ENCODE assay signal across 2 cellular contexts in the genomic region with DNA sequence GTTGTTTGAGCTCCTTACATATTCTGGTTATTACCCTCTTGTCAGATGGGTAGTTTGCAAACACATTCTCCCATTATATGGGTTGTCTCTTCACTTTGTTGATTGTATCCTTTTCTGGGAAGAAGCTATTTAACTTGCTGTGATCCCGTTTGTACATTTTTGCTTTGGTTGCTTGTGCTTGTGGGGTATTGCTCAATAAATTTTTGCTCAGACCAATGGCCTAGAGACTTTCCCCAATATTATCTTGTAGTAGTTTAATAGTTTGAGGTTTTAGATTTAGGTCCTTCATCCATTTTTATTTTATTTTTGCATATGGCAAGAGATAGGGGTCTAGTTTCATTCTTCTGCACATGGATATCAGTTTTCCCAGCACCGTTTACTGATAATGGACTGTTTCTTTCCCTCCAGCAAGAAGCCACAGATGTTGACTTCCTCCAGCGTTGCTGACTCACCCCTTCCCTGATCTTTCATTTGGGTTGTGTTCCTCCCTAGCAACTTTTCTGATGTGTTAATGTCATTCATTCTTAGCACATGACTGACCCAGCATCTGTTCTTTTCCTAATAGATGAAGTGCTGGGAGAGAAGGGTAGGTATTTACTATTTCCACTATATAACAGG.
TF ChIP-seq lines count a peak whose summit lies in the region.

No MANE protein-coding gene starts in this region.

TF ChIP-seq in GM23338, 12 proteins besides CTCF, POLR2A, EP300 and RAD21 (continued from another document):
- no peak for TF ChIP-seq STAT1 (IDR thresholded peaks at IDR 0.05; ENCODE audit: unreplicated experiment)
- TF ChIP-seq ETS1 (IDR thresholded peaks at IDR 0.05), result no peak
- TF ChIP-seq NANOG (IDR thresholded peaks at IDR 0.05; ENCODE audit: borderline replicate concordance), result no peak
- TF ChIP-seq CREB1 (CRISPR knock-in tag; IDR thresholded peaks at IDR 0.05; ENCODE audit: low read depth), result no peak
- no peak for TF ChIP-seq EZH2phosphoT487 (IDR thresholded peaks at IDR 0.05; ENCODE audit: unreplicated experiment)

TF ChIP-seq in SK-N-SH treated with all-trans-retinoic acid at 6 μM for 48 hours, 23 proteins besides CTCF, POLR2A, EP300 and RAD21 (continued from another document):
- TF ChIP-seq CREB5 (CRISPR knock-in tag; IDR thresholded peaks at IDR 0.05; ENCODE audit: low read depth) (no peak), ZFP3 (CRISPR knock-in tag; IDR thresholded peaks at IDR 0.05) (no peak), TOX (CRISPR knock-in tag; IDR thresholded peaks at IDR 0.05; ENCODE audit: borderline replicate concordance) (no peak), ESRRG (CRISPR knock-in tag; IDR thresholded peaks at IDR 0.05) (no peak), ISL1 (CRISPR knock-in tag; IDR thresholded peaks at IDR 0.05) (no peak), TCF4 (CRISPR knock-in tag; IDR thresholded peaks at IDR 0.05; ENCODE audit: borderline replicate concordance) (no peak), CSRNP3 (CRISPR knock-in tag; IDR thresholded peaks at IDR 0.05) (no peak), ZNF8 (CRISPR knock-in tag; IDR thresholded peaks at IDR 0.05) (no peak), GLIS3 (CRISPR knock-in tag; IDR thresholded peaks at IDR 0.05) (no peak), PPARA (CRISPR knock-in tag; IDR thresholded peaks at IDR 0.05; ENCODE audit: borderline replicate concordance) (no peak), SNAI2 (CRISPR knock-in tag; IDR thresholded peaks at IDR 0.05) (no peak), CSDC2 (CRISPR knock-in tag; IDR thresholded peaks at IDR 0.05) (no peak), OSR1 (CRISPR knock-in tag; IDR thresholded peaks at IDR 0.05) (no peak), ZFP30 (CRISPR knock-in tag; IDR thresholded peaks at IDR 0.05) (no peak), ARNTL (CRISPR knock-in tag; IDR thresholded peaks at IDR 0.05; ENCODE audit: borderline replicate concordance, low read depth) (no peak), ZNF565 (CRISPR knock-in tag; conservative IDR thresholded peaks at IDR 0.05; ENCODE audit: low read depth) (no peak), ZNF70 (CRISPR knock-in tag; IDR thresholded peaks at IDR 0.05) (no peak)
- TF ChIP-seq, protein P1, sequence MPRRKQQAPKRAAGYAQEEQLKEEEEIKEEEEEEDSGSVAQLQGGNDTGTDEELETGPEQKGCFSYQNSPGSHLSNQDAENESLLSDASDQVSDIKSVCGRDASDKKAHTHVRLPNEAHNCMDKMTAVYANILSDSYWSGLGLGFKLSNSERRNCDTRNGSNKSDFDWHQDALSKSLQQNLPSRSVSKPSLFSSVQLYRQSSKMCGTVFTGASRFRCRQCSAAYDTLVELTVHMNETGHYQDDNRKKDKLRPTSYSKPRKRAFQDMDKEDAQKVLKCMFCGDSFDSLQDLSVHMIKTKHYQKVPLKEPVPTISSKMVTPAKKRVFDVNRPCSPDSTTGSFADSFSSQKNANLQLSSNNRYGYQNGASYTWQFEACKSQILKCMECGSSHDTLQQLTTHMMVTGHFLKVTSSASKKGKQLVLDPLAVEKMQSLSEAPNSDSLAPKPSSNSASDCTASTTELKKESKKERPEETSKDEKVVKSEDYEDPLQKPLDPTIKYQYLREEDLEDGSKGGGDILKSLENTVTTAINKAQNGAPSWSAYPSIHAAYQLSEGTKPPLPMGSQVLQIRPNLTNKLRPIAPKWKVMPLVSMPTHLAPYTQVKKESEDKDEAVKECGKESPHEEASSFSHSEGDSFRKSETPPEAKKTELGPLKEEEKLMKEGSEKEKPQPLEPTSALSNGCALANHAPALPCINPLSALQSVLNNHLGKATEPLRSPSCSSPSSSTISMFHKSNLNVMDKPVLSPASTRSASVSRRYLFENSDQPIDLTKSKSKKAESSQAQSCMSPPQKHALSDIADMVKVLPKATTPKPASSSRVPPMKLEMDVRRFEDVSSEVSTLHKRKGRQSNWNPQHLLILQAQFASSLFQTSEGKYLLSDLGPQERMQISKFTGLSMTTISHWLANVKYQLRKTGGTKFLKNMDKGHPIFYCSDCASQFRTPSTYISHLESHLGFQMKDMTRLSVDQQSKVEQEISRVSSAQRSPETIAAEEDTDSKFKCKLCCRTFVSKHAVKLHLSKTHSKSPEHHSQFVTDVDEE (CRISPR knock-in tag; IDR thresholded peaks at IDR 0.05), result no peak
- TF ChIP-seq, protein P2, sequence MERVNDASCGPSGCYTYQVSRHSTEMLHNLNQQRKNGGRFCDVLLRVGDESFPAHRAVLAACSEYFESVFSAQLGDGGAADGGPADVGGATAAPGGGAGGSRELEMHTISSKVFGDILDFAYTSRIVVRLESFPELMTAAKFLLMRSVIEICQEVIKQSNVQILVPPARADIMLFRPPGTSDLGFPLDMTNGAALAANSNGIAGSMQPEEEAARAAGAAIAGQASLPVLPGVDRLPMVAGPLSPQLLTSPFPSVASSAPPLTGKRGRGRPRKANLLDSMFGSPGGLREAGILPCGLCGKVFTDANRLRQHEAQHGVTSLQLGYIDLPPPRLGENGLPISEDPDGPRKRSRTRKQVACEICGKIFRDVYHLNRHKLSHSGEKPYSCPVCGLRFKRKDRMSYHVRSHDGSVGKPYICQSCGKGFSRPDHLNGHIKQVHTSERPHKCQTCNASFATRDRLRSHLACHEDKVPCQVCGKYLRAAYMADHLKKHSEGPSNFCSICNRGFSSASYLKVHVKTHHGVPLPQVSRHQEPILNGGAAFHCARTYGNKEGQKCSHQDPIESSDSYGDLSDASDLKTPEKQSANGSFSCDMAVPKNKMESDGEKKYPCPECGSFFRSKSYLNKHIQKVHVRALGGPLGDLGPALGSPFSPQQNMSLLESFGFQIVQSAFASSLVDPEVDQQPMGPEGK (CRISPR knock-in tag; IDR thresholded peaks at IDR 0.05; ENCODE audit: borderline replicate concordance), result no peak
